Comparison of ENCODE assay signal across 15 cellular contexts in the genomic region with DNA sequence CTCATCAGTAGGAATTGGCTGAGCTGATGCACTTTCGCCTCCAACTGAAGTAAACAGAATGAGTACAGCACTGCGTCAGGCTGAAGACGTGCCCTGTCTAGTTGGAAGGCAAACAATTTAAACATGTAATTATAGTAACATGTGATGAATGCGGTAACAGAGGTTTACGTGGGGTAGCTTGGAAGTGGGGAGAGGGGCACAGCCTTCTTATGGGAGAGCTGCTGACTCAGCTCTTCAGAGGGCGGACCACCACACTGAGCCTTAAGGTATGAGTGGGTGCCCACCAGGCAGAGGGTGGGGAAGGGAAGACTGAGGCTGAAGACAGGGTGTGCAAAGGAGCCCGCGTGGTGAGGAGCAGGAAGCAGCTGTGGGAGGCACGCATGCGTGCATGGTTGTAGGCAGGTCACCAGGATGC. TPM values are rescaled to one million over a fixed set of nuclear protein-coding genes. Genes with fewer than 3 reads are reported as not detected.
DNase-seq lines count a peak whose midpoint lies in the region; TF ChIP-seq lines count a peak whose summit lies in the region.
"Had no signal": no experiment of that assay in that cellular context is flagged by ENCODE, and none has a peak within 500 bp of the region (broad histone marks: within the 10 kb centered on the region; RNA-seq: fewer than 3 reads in every experiment).

No MANE protein-coding gene starts in this region.

- intact Hi-C loops in thyroid gland (cut with DNase I), result no loop called here

- no peak for TF ChIP-seq POLR2A in thyroid gland (IDR thresholded peaks at IDR 0.05)

- H3K4me1 Mint-ChIP-seq in mesothelial cell of epicardium, result peaks cover 36% of the 10 kb centered on the region

- peaks cover 17 to 51% (median 45%) of the 10 kb centered on the region in 10 experiments for H3K4me1 ChIP-seq in BLaER1 treated with 17β-estradiol and CSF1 and Interleukin-3, amounts not matched to agents 10 nM and 100 nM
- H3K4me1 ChIP-seq in thyroid gland, result no peaks in the 10 kb centered on the region
- H3K4me1 ChIP-seq: pancreas had no signal

- H3K9me3 Mint-ChIP-seq in mesothelial cell of epicardium, result no peaks in the 10 kb centered on the region

- H3K9me3 ChIP-seq in BLaER1 treated with 17β-estradiol and CSF1 and Interleukin-3, amounts not matched to agents 10 nM and 100 nM (replicated peaks in 1 of 11), result no peaks in the 10 kb centered on the region
- no peaks in the 10 kb centered on the region for H3K9me3 ChIP-seq in thyroid gland
- H3K9me3 ChIP-seq: pancreas had no signal

- peak overlapping the region; percentile 11 for H3K27ac Mint-ChIP-seq in mesothelial cell of epicardium

- no peaks in the 10 kb centered on the region for H3K36me3 ChIP-seq in BLaER1 treated with 17β-estradiol and CSF1 and Interleukin-3, amounts not matched to agents 10 nM and 100 nM
- H3K36me3 ChIP-seq in thyroid gland, result no peaks in the 10 kb centered on the region
- H3K36me3 ChIP-seq: pancreas had no signal

- DNase-seq in NCI-H1694 (lab: John Stamatoyannopoulos, UW) (peak; percentile 14), epithelial cell of esophagus (ENCODE audit: low read depth) (peak; percentile 96), mesothelial cell of epicardium (ENCODE audit: low spot score in 2 of 2, unreplicated experiment in 2 of 2) (no peak), thyroid gland (no peak), GM10266 (ENCODE audit: extremely low spot score) (no peak), MV-4-11 (lab: John Stamatoyannopoulos, UW) (no peak), Ammon's horn (ENCODE audit: low spot score) (no peak)
- DNase-seq: amygdala; DMS153; kidney; NCI-H82; pancreas; stimulated activated naive CD4-positive, alpha-beta T cell; SW 1271 had no signal

- peak overlapping the region in 2 of 11 experiments; percentile 20 to 34; a peak in 2 of 22 replicates for H3K9ac ChIP-seq in BLaER1 treated with 17β-estradiol and CSF1 and Interleukin-3, amounts not matched to agents 10 nM and 100 nM

- TF ChIP-seq CTCF in epithelial cell of esophagus (IDR thresholded peaks at IDR 0.05; ENCODE audit: insufficient read depth, low read depth, low read length, missing control alignments) (no peak), mesothelial cell of epicardium (IDR thresholded peaks at IDR 0.05; ENCODE audit: unreplicated experiment) (no peak), thyroid gland (IDR thresholded peaks at IDR 0.05) (no peak), GM10266 (IDR thresholded peaks at IDR 0.05; ENCODE audit: control insufficient read depth, insufficient read depth, low read depth, missing control alignments) (no peak)

- no peaks in the 10 kb centered on the region for H4K20me1 ChIP-seq in BLaER1 treated with 17β-estradiol and CSF1 and Interleukin-3, amounts not matched to agents 10 nM and 100 nM

- H3K4me3 ChIP-seq in BLaER1 treated with 17β-estradiol and CSF1 and Interleukin-3, amounts not matched to agents 10 nM and 100 nM, result no peak overlapping the region
- H3K4me3 ChIP-seq in epithelial cell of esophagus (ENCODE audit: low read length) (no peak overlapping the region), thyroid gland (replicated peaks in 1 of 3) (no peak overlapping the region)
- H3K4me3 ChIP-seq: pancreas had no signal

- H3K27ac ChIP-seq in BLaER1 treated with 17β-estradiol and CSF1 and Interleukin-3, amounts not matched to agents 10 nM and 100 nM, result peak overlapping the region in 5 of 11 experiments; percentile 11 to 43 (median 40); a peak in 8 of 22 replicates
- H3K27ac ChIP-seq in thyroid gland, result no peak overlapping the region
- H3K27ac ChIP-seq: pancreas had no signal

- H3K4me3 Mint-ChIP-seq in mesothelial cell of epicardium, result no peak overlapping the region

- H3K27me3 ChIP-seq in BLaER1 treated with 17β-estradiol and CSF1 and Interleukin-3, amounts not matched to agents 10 nM and 100 nM, result no peaks in the 10 kb centered on the region
- no peaks in the 10 kb centered on the region for H3K27me3 ChIP-seq in thyroid gland

- H3K27me3 Mint-ChIP-seq in mesothelial cell of epicardium (ENCODE audit: low read depth), result peaks cover 7% of the 10 kb centered on the region

- 84 to 85% methylated on average over 10 of the region's 10 CpGs for WGBS in thyroid gland, 2 donors

- H3K4me2 ChIP-seq in BLaER1 treated with 17β-estradiol and CSF1 and Interleukin-3, amounts not matched to agents 10 nM and 100 nM, result peak overlapping the region in 9 of 11 experiments; percentile 29 to 77 (median 69); a peak in 17 of 22 replicates

- H3K36me3 Mint-ChIP-seq in mesothelial cell of epicardium, result no peaks in the 10 kb centered on the region

RNA-seq across cellular contexts. Expression of a gene that starts 6.2 kb away (rescaled TPM):
- total RNA-seq in mesothelial cell of epicardium, result 12.7 to 13.2 TPM (median 12.9 TPM) in 3 replicates
- 1 to 10 TPM; 4.2 to 9.2 (median 5.5) TPM for total RNA-seq in thyroid gland

RNA-seq across cellular contexts. Expression of a gene that starts 10.4 kb away (rescaled TPM):
- total RNA-seq in mesothelial cell of epicardium, result 0.40 to 0.54 TPM (median 0.47 TPM) in 3 replicates
- under 1 TPM in 2 of 4 donors, not detected in 2; 0.15 to 0.27 TPM for total RNA-seq in thyroid gland

Comparison
In these comparisons a context has a peak if more than half of its experiments do, and no peak if none do; other contexts are left out.
1. DNase-seq: peak in NCI-H1694 (single experiment) and epithelial cell of esophagus (single experiment); none in mesothelial cell of epicardium (0 of 2), thyroid gland (0 of 2), GM10266 (single experiment), MV-4-11 (single experiment) and Ammon's horn (single experiment).